ENCODE assay signal across 1 cellular context in genomic region chr18:79353238-79353637, GRCh38.
TF ChIP-seq lines count a peak whose summit lies in the region.

No MANE protein-coding gene starts in this region.

TF ChIP-seq in H1, 55 proteins besides CTCF, POLR2A, EP300 and RAD21 (continued from another document):
- TF ChIP-seq EZH2 (IDR thresholded peaks at IDR 0.05; ENCODE audit: low read depth, low read length, severe bottlenecking) = no peak
- TF ChIP-seq CREB1 (IDR thresholded peaks at IDR 0.05) = no peak
- TF ChIP-seq SP4 (IDR thresholded peaks at IDR 0.05; ENCODE audit: low read length) = no peak
